In the genomic region with DNA sequence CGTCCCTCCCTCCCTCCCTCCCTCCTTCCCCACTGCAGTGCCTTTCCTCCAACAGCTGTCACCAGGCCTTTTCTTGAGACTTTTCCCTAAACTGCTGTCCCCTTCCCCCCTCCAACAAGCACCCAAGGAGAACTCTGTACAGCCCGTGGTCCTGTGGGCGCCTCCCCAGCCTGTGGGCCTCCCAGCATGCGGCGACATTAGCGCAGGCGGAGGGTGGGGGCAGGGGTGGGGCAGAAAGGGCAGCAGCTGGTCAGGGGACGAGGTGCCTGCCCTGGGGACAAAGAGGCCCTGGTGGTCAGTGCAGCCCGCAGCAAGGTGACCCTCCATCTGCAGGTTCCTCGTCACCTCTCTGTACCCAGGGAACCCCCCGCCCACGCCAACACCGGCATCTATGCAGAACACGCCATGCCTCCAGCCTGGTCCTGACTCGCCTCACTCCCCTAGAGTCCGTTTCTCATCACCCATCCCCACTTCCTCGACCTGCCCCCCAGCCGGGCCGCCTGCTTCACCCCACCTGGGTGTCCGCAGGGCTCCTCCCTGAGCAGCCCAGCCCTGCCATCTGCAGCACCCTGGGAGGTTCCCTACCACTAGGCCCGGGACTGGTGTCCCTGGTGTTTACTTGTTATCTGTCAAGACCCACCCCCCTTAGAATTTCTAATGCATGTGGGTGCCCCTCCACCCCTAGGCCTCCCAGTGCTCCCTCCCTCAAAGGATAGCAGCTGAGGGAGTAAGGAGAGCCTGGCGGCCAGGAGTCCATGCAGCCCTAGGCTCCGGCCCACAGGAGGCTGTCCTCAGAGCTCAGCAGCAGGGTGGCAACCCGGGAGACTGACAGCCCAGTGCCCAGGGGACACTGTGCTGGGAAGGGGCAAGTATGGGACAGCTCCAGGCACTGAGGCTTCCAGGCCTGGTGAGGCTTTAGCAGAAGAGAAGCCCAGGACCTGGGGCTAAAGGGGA, we compare ENCODE assay signal across 18 cellular contexts.
A peak's percentile ranks its signal among the peaks of the same experiment; 100 is the strongest.
DNase-seq lines count a peak whose midpoint lies in the region; ATAC-seq, FAIRE-seq and TF ChIP-seq lines count a peak whose summit lies in the region.
"Had no signal": no experiment of that assay in that cellular context is flagged by ENCODE, and none has a peak within 500 bp of the region (broad histone marks: within the 10 kb centered on the region; RNA-seq: fewer than 3 reads in every experiment).

No MANE protein-coding gene starts in this region.

- H3K4me1 ChIP-seq in Loucy (ENCODE audit: insufficient read depth, low read length, poor library complexity, severe bottlenecking) (peaks cover 17% of the 10 kb centered on the region), HepG2 (ENCODE audit: insufficient read depth, low read length) (peaks cover 33% of the 10 kb centered on the region), upper lobe of right lung (peaks cover 3% of the 10 kb centered on the region)
- H3K4me1 ChIP-seq: lower lobe of right lung had no signal

- no peak for TF ChIP-seq EP300 in HepG2 (IDR thresholded peaks at IDR 0.05; ENCODE audit: low read depth in 2 of 2, low read length in 2 of 2)
- no peak for TF ChIP-seq EP300 in HepG2 (CRISPR knock-in tag; IDR thresholded peaks at IDR 0.05; ENCODE audit: borderline replicate concordance)

- FAIRE-seq in HepG2 (lab: Jason Lieb, UNC) = no peak

- no peaks in the 10 kb centered on the region for H3F3A ChIP-seq in Loucy (ENCODE audit: low read depth)

- intact Hi-C loops in activated naive CD4-positive, alpha-beta T cell treated with anti-CD3 and anti-CD28 coated beads for 36 hours (cut with micrococcal nuclease) = no loop called here
- intact Hi-C loops in HepG2 (cut with micrococcal nuclease; ENCODE audit: unreplicated experiment) = no loop called here
- intact Hi-C loops in upper lobe of right lung (cut with DNase I) = no loop called here
- intact Hi-C loops in Calu3 (cut with micrococcal nuclease; ENCODE audit: unreplicated experiment) = no loop called here

- TF ChIP-seq RAD21 in HepG2 (CRISPR knock-in tag; IDR thresholded peaks at IDR 0.05) = no peak

- no peak overlapping the region for H3K4me3 Mint-ChIP-seq in activated naive CD4-positive, alpha-beta T cell treated with anti-CD3 and anti-CD28 coated beads, Interleukin-2, amount 10 ng/mL, durations not matched to agents 7 days and 5 days
- H3K4me3 Mint-ChIP-seq in activated naive CD4-positive, alpha-beta T cell treated with anti-CD3 and anti-CD28 coated beads for 36 hours = no peak overlapping the region
- H3K4me3 Mint-ChIP-seq in Calu3 (ENCODE audit: low read depth, unreplicated experiment) = no peak overlapping the region
- H3K4me3 Mint-ChIP-seq: activated CD4-positive, alpha-beta memory T cell treated with anti-CD3 and anti-CD28 coated beads, Interleukin-2, amount 10 ng/mL, durations not matched to agents 7 days and 5 days; activated naive CD4-positive, alpha-beta T cell treated with anti-CD3 and anti-CD28 coated beads, Interleukin-2, amount 50 U/mL, for 24 hours had no signal

- TF ChIP-seq CTCF in Loucy (conservative IDR thresholded peaks at IDR 0.05; ENCODE audit: low read length) = no peak
- TF ChIP-seq CTCF in HepG2 (CRISPR knock-in tag; IDR thresholded peaks at IDR 0.05) = no peak
- TF ChIP-seq CTCF in upper lobe of right lung (IDR thresholded peaks at IDR 0.05) = no peak
- no peak for TF ChIP-seq CTCF in Calu3 (IDR thresholded peaks at IDR 0.05; ENCODE audit: unreplicated experiment)

- H3K4me3 ChIP-seq in Loucy (ENCODE audit: low read length, poor library complexity, severe bottlenecking) (no peak overlapping the region), HepG2 (replicated peaks in 1 of 3; ENCODE audit: insufficient read depth in 1 of 3, low read depth in 2 of 3, low read length in 3 of 3) (no peak overlapping the region), upper lobe of right lung (no peak overlapping the region)
- H3K4me3 ChIP-seq: lower lobe of right lung had no signal

- peaks cover 4% of the 10 kb centered on the region for H3K27me3 Mint-ChIP-seq in activated naive CD4-positive, alpha-beta T cell treated with anti-CD3 and anti-CD28 coated beads, Interleukin-2, amount 10 ng/mL, durations not matched to agents 7 days and 5 days
- no peaks in the 10 kb centered on the region for H3K27me3 Mint-ChIP-seq in activated naive CD4-positive, alpha-beta T cell treated with anti-CD3 and anti-CD28 coated beads for 36 hours (ENCODE audit: low read depth)
- H3K27me3 Mint-ChIP-seq in Calu3 (ENCODE audit: unreplicated experiment) = peaks cover 12% of the 10 kb centered on the region
- H3K27me3 Mint-ChIP-seq: activated CD4-positive, alpha-beta memory T cell treated with anti-CD3 and anti-CD28 coated beads, Interleukin-2, amount 10 ng/mL, durations not matched to agents 7 days and 5 days; activated naive CD4-positive, alpha-beta T cell treated with anti-CD3 and anti-CD28 coated beads, Interleukin-2, amount 50 U/mL, for 24 hours had no signal

- H3K4me2 ChIP-seq in Loucy (ENCODE audit: low read depth, low read length, poor library complexity, severe bottlenecking) (peak overlapping the region; percentile 47), HepG2 (ENCODE audit: low read depth, low read length) (no peak overlapping the region)

- in situ Hi-C loops in HepG2 (cut with HindIII; ENCODE audit: extremely low pct_ligation_motif_present, low pct_unique_long_range_greater_than_20kb) = no loop called here
- in situ Hi-C loops in KBM-7 (cut with MboI; ENCODE audit: low pct_unique_long_range_greater_than_20kb, low sequenced_read_pairs) = no loop called here

- no peaks in the 10 kb centered on the region for H3K9me2 ChIP-seq in Loucy (replicated peaks; ENCODE audit: low read depth, low read length)

- H3K9ac ChIP-seq in Loucy (ENCODE audit: low read depth, low read length, poor library complexity, severe bottlenecking) (peak overlapping the region; percentile 6), HepG2 (ENCODE audit: insufficient read depth, low read depth, low read length) (no peak overlapping the region)

- H2AFZ ChIP-seq in Loucy (ENCODE audit: low read length) = no peak overlapping the region
- H2AFZ ChIP-seq in HepG2 (ENCODE audit: low read length) = no peak overlapping the region

- H3K36me3 ChIP-seq in Loucy (ENCODE audit: insufficient read depth, low read length) (no peaks in the 10 kb centered on the region), HepG2 (replicated peaks in 1 of 2; ENCODE audit: control insufficient read depth in 1 of 2, insufficient read depth in 2 of 2, low read length in 2 of 2) (no peaks in the 10 kb centered on the region), upper lobe of right lung (no peaks in the 10 kb centered on the region)
- H3K36me3 ChIP-seq: lower lobe of right lung had no signal

- no peaks in the 10 kb centered on the region for H3K27me3 ChIP-seq in Loucy (ENCODE audit: insufficient read depth, low read length, poor library complexity, severe bottlenecking)
- peaks cover 3 to 13% of the 10 kb centered on the region in 2 experiments; a peak in 3 of 5 replicates for H3K27me3 ChIP-seq in HepG2 (ENCODE audit: control insufficient read depth in 1 of 2, insufficient read depth in 2 of 2, low read length in 2 of 2)
- H3K27me3 ChIP-seq in upper lobe of right lung = no peaks in the 10 kb centered on the region

- no peaks in the 10 kb centered on the region for H3K36me3 Mint-ChIP-seq in activated naive CD4-positive, alpha-beta T cell treated with anti-CD3 and anti-CD28 coated beads, Interleukin-2, amount 10 ng/mL, durations not matched to agents 7 days and 5 days
- H3K36me3 Mint-ChIP-seq in activated naive CD4-positive, alpha-beta T cell treated with anti-CD3 and anti-CD28 coated beads for 36 hours (ENCODE audit: low read depth) = no peaks in the 10 kb centered on the region
- H3K36me3 Mint-ChIP-seq in Calu3 (ENCODE audit: insufficient read depth, unreplicated experiment) = no peaks in the 10 kb centered on the region
- H3K36me3 Mint-ChIP-seq: activated naive CD4-positive, alpha-beta T cell treated with anti-CD3 and anti-CD28 coated beads, Interleukin-2, amount 50 U/mL, for 24 hours had no signal

- ATAC-seq in HepG2 (no peak), upper lobe of right lung (no peak)

- no peak overlapping the region for H3K27ac Mint-ChIP-seq in activated naive CD4-positive, alpha-beta T cell treated with anti-CD3 and anti-CD28 coated beads, Interleukin-2, amount 10 ng/mL, durations not matched to agents 7 days and 5 days
- H3K27ac Mint-ChIP-seq in activated naive CD4-positive, alpha-beta T cell treated with anti-CD3 and anti-CD28 coated beads for 36 hours = no peak overlapping the region
- no peak overlapping the region for H3K27ac Mint-ChIP-seq in Calu3 (ENCODE audit: unreplicated experiment)
- H3K27ac Mint-ChIP-seq: activated CD4-positive, alpha-beta memory T cell treated with anti-CD3 and anti-CD28 coated beads, Interleukin-2, amount 10 ng/mL, durations not matched to agents 7 days and 5 days; activated naive CD4-positive, alpha-beta T cell treated with anti-CD3 and anti-CD28 coated beads, Interleukin-2, amount 50 U/mL, for 24 hours had no signal

- no peaks in the 10 kb centered on the region for H3K9me3 ChIP-seq in Loucy (ENCODE audit: insufficient read depth, low read depth, low read length)
- no peaks in the 10 kb centered on the region for H3K9me3 ChIP-seq in HepG2 (ENCODE audit: low read length)
- H3K9me3 ChIP-seq in upper lobe of right lung = no peaks in the 10 kb centered on the region
- H3K9me3 ChIP-seq: lower lobe of right lung had no signal

- no peaks in the 10 kb centered on the region for H3K4me1 Mint-ChIP-seq in activated naive CD4-positive, alpha-beta T cell treated with anti-CD3 and anti-CD28 coated beads, Interleukin-2, amount 10 ng/mL, durations not matched to agents 7 days and 5 days
- no peaks in the 10 kb centered on the region for H3K4me1 Mint-ChIP-seq in activated naive CD4-positive, alpha-beta T cell treated with anti-CD3 and anti-CD28 coated beads for 36 hours (ENCODE audit: low read depth)
- H3K4me1 Mint-ChIP-seq in Calu3 (ENCODE audit: low read depth, unreplicated experiment) = no peaks in the 10 kb centered on the region
- H3K4me1 Mint-ChIP-seq: activated CD4-positive, alpha-beta memory T cell treated with anti-CD3 and anti-CD28 coated beads, Interleukin-2, amount 10 ng/mL, durations not matched to agents 7 days and 5 days; activated naive CD4-positive, alpha-beta T cell treated with anti-CD3 and anti-CD28 coated beads, Interleukin-2, amount 50 U/mL, for 24 hours had no signal

- TF ChIP-seq POLR2A in HepG2 (IDR thresholded peaks at IDR 0.05; ENCODE audit: insufficient read depth in 1 of 2, low read depth in 2 of 2, low read length in 2 of 2) = no peak

- BruUV-seq in HepG2 (replicated peaks; lab: Mats Ljungman, UMichigan) = no TSS peak
- no TSS peak for BruUV-seq in Calu3 (replicated peaks; lab: Mats Ljungman, UMichigan)

- H3K79me2 ChIP-seq in Loucy (ENCODE audit: insufficient read depth, low read length) = no peaks in the 10 kb centered on the region
- H3K79me2 ChIP-seq in HepG2 (ENCODE audit: insufficient read depth, low read length) = no peaks in the 10 kb centered on the region

- CTCF ChIA-PET in activated naive CD4-positive, alpha-beta T cell treated with anti-CD3 and anti-CD28 coated beads, Interleukin-2, amount 10 ng/mL, durations not matched to agents 7 days and 5 days (lab: Charles Lee) = no interaction called here
- CTCF ChIA-PET in activated naive CD4-positive, alpha-beta T cell treated with anti-CD3 and anti-CD28 coated beads for 36 hours (lab: Charles Lee) = no interaction called here
- CTCF ChIA-PET in HepG2 (lab: Yijun Ruan, JAX; ENCODE audit: low intra/inter-chr PET ratio, low total read pairs) = no interaction called here
- CTCF ChIA-PET in Calu3 (lab: Charles Lee) = interaction anchor here (0.6 kb wide), 1 partner anchor 17 kb away, joined by 3 read pairs; no protein-coding TSS in a partner anchor

- H4K20me1 ChIP-seq in Loucy (ENCODE audit: insufficient read depth, low read length, poor library complexity, severe bottlenecking) (no peaks in the 10 kb centered on the region), HepG2 (ENCODE audit: insufficient read depth, low read length) (no peaks in the 10 kb centered on the region)

- peak; percentile 16 for DNase-seq in activated naive CD4-positive, alpha-beta T cell treated with anti-CD3 and anti-CD28 coated beads, Interleukin-2, amount 10 ng/mL, durations not matched to agents 7 days and 5 days
- no peak for DNase-seq in activated naive CD4-positive, alpha-beta T cell treated with anti-CD3 and anti-CD28 coated beads for 36 hours
- no peak for DNase-seq in HepG2 (ENCODE audit: low spot score)
- peak; percentile 58 for DNase-seq in upper lobe of right lung
- DNase-seq in GM03348 (ENCODE audit: low spot score) = no peak
- no peak for DNase-seq in Calu3
- DNase-seq in KBM-7 = no peak
- DNase-seq: central memory CD4-positive, alpha-beta T cell; NCI-H1092 treated with DMSO at 0.1 percent for 48 hours; NCI-H446; stimulated activated CD4-positive, alpha-beta T cell treated with anti-CD3 and anti-CD28 coated beads, Interleukin-12 subunit alpha, Interleukin-12 subunit beta, amount 100 ng/mL, for 4 hours; T-helper 2 cell; trophoblast cell had no signal

- POLR2A ChIA-PET in HepG2 (lab: Yijun Ruan, JAX) = no interaction called here

- H3K27ac ChIP-seq in HepG2 (ENCODE audit: extremely low read length, insufficient read depth, low read length) (no peak overlapping the region), upper lobe of right lung (no peak overlapping the region)
- H3K27ac ChIP-seq: epithelial cell of prostate, lower lobe of right lung had no signal

- WGBS in HepG2 (ENCODE audit: low lambda C conversion rate) = 37% methylated on average over 15 of the region's 24 CpGs

- H3K9me3 Mint-ChIP-seq in activated naive CD4-positive, alpha-beta T cell treated with anti-CD3 and anti-CD28 coated beads, Interleukin-2, amount 10 ng/mL, durations not matched to agents 7 days and 5 days = no peaks in the 10 kb centered on the region
- no peaks in the 10 kb centered on the region for H3K9me3 Mint-ChIP-seq in activated naive CD4-positive, alpha-beta T cell treated with anti-CD3 and anti-CD28 coated beads for 36 hours
- no peaks in the 10 kb centered on the region for H3K9me3 Mint-ChIP-seq in Calu3 (ENCODE audit: low read depth, unreplicated experiment)
- H3K9me3 Mint-ChIP-seq: activated CD4-positive, alpha-beta memory T cell treated with anti-CD3 and anti-CD28 coated beads, Interleukin-2, amount 10 ng/mL, durations not matched to agents 7 days and 5 days; activated naive CD4-positive, alpha-beta T cell treated with anti-CD3 and anti-CD28 coated beads, Interleukin-2, amount 50 U/mL, for 24 hours had no signal

Comparison
In these comparisons a context has a peak if more than half of its experiments do, and no peak if none do; other contexts are left out.
1. DNase-seq: peak in activated naive CD4-positive, alpha-beta T cell treated with anti-CD3 and anti-CD28 coated beads, Interleukin-2, amount 10 ng/mL, durations not matched to agents 7 days and 5 days (single experiment) and upper lobe of right lung (single experiment); none in activated naive CD4-positive, alpha-beta T cell treated with anti-CD3 and anti-CD28 coated beads for 36 hours (single experiment), HepG2 (single experiment), GM03348 (single experiment), Calu3 (single experiment) and KBM-7 (single experiment).